ENCODE assay signal across 10 cellular contexts in the genomic region with DNA sequence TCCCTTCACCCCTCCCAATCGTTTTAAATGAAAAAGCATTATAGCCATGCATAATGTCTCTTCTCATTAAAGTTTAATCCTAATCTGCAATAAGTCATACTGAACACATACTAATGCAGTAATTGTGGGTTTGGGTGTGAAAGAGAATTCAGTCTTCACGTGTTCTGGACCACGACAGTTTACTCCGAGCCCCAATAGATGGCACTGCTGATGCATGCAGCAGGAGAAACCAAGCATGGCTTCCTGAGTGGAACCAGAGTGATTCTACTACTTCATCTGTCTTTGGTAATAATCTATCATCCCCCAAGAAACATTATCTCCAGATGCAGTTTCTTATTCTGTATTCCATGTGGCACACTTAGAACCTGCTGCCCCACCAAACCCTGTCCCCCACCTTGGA. TPM values are rescaled to one million over a fixed set of nuclear protein-coding genes. Genes with fewer than 3 reads are reported as not detected.
DNase-seq lines count a peak whose midpoint lies in the region; ATAC-seq and TF ChIP-seq lines count a peak whose summit lies in the region.
"Had no signal": no experiment of that assay in that cellular context is flagged by ENCODE, and none has a peak within 500 bp of the region (broad histone marks: within the 10 kb centered on the region; RNA-seq: fewer than 3 reads in every experiment).

No MANE protein-coding gene starts in this region.

- H3K9me3 ChIP-seq in OCI-LY3 (ENCODE audit: insufficient read depth, low read length), result no peaks in the 10 kb centered on the region

- no peak overlapping the region for H3K4me3 ChIP-seq in OCI-LY3 (ENCODE audit: low read length)
- no peak overlapping the region for H3K4me3 ChIP-seq in retinal pigment epithelial cell (ENCODE audit: low read length)

- no peaks in the 10 kb centered on the region for H3K27me3 Mint-ChIP-seq in activated T-cell treated with anti-CD3 and anti-CD28 coated beads, Interleukin-2, amount 50 U/mL, for 4 hours (ENCODE audit: low read depth)

- DNase-seq in NCI-H510A treated with DMSO at 0.1 percent for 48 hours (lab: John Stamatoyannopoulos, UW) (peak; percentile 24), NCI-H510A (lab: John Stamatoyannopoulos, UW) (no peak), fibroblast of peridontal ligament (ENCODE audit: extremely low read depth) (peak; percentile 5), retinal pigment epithelial cell (ENCODE audit: low read depth) (no peak), A172 (ENCODE audit: low spot score) (no peak)
- DNase-seq in central memory CD4-positive, alpha-beta T cell, result no peak
- DNase-seq in activated T-cell treated with anti-CD3 and anti-CD28 coated beads, Interleukin-2, amount 50 U/mL, for 4 hours, result no peak
- DNase-seq: activated CD4-positive, alpha-beta T cell treated with anti-CD3 and anti-CD28 coated beads, Interleukin-2, amount 50 U/mL, for 48 hours; mesenchymal stem cell had no signal

- ATAC-seq in activated T-cell treated with anti-CD3 and anti-CD28 coated beads, Interleukin-2, amount 50 U/mL, for 4 hours, result no peak

- no peaks in the 10 kb centered on the region for H3K4me1 ChIP-seq in OCI-LY3 (ENCODE audit: low read length)

- no peaks in the 10 kb centered on the region for H3K4me1 Mint-ChIP-seq in activated T-cell treated with anti-CD3 and anti-CD28 coated beads, Interleukin-2, amount 50 U/mL, for 4 hours (ENCODE audit: low read depth)

- H3K4me3 Mint-ChIP-seq in activated T-cell treated with anti-CD3 and anti-CD28 coated beads, Interleukin-2, amount 50 U/mL, for 4 hours, result no peak overlapping the region

- no peak overlapping the region for H3K9ac ChIP-seq in OCI-LY3 (ENCODE audit: low read length)

- TF ChIP-seq CTCF in OCI-LY3 (IDR thresholded peaks at IDR 0.05; ENCODE audit: low read depth, low read length), result peak; percentile 30; the same call in 1 of the 2 replicates
- peak; percentile 54 for TF ChIP-seq CTCF in retinal pigment epithelial cell (conservative IDR thresholded peaks at IDR 0.05; ENCODE audit: low read depth, low read length)

- no peak overlapping the region for H3K4me2 ChIP-seq in OCI-LY3 (ENCODE audit: low read length)

- H3K9me3 Mint-ChIP-seq in activated T-cell treated with anti-CD3 and anti-CD28 coated beads, Interleukin-2, amount 50 U/mL, for 4 hours, result no peaks in the 10 kb centered on the region

- H3K27me3 ChIP-seq in OCI-LY3 (ENCODE audit: low read depth, low read length), result no peaks in the 10 kb centered on the region

- no peak overlapping the region for H2AFZ ChIP-seq in OCI-LY3 (ENCODE audit: low read depth, low read length)

- H3K36me3 ChIP-seq in OCI-LY3 (replicated peaks; ENCODE audit: low read depth, low read length), result no peaks in the 10 kb centered on the region

- H4K20me1 ChIP-seq in OCI-LY3 (ENCODE audit: insufficient read depth, low read length), result no peaks in the 10 kb centered on the region

- H3K27ac ChIP-seq in OCI-LY3 (ENCODE audit: low read length), result no peak overlapping the region

- H3K79me2 ChIP-seq in OCI-LY3 (ENCODE audit: low read length), result no peaks in the 10 kb centered on the region

- no peaks in the 10 kb centered on the region for H3K36me3 Mint-ChIP-seq in activated T-cell treated with anti-CD3 and anti-CD28 coated beads, Interleukin-2, amount 50 U/mL, for 4 hours (ENCODE audit: insufficient read depth)

RNA-seq across cellular contexts. Expression of gene LAMA1, which starts 47.0 kb away (rescaled TPM):
- under 1 TPM; 0.05 to 0.08 (median 0.05) TPM for total RNA-seq in activated T-cell treated with anti-CD3 and anti-CD28 coated beads, Interleukin-2, amount 50 U/mL, for 4 hours
- total RNA-seq in A172 (2014; rRNA removed; shearing (Covaris generic)), result 4.4 and 7.2 TPM in 2 replicates

Comparison
In these comparisons a context has a peak if more than half of its experiments do, and no peak if none do; other contexts are left out.
1. DNase-seq: peak in NCI-H510A treated with DMSO at 0.1 percent for 48 hours (single experiment) and fibroblast of peridontal ligament (single experiment); none in NCI-H510A (single experiment), retinal pigment epithelial cell (single experiment), central memory CD4-positive, alpha-beta T cell (single experiment), activated T-cell treated with anti-CD3 and anti-CD28 coated beads, Interleukin-2, amount 50 U/mL, for 4 hours (single experiment) and A172 (single experiment).